Comparison of ENCODE assay signal across 38 cellular contexts in genomic region chrX:54934058-54934457, GRCh38. TPM values are rescaled to one million over a fixed set of nuclear protein-coding genes. Genes with fewer than 3 reads are reported as not detected.
"Had no signal": no experiment of that assay in that cellular context is flagged by ENCODE, and none has a peak within 500 bp of the region (broad histone marks: within the 10 kb centered on the region; RNA-seq: fewer than 3 reads in every experiment).

No MANE protein-coding gene starts in this region.

- H3K27ac ChIP-seq: KMS-11 had no signal

- DNase-seq: Karpas-422, Kasumi-1, KG1, MG63, MM.1S, MV-4-11, NCI-H1048, NCI-H1092, NCI-H1092 treated with DMSO at 0.1 percent for 48 hours, NCI-H1105, NCI-H1105 treated with DMSO at 0.1 percent for 48 hours, NCI-H1417, NCI-H1417 treated with DMSO at 0.1 percent for 48 hours, NCI-H1436, NCI-H1436 treated with DMSO at 0.1 percent for 48 hours, NCI-H146, NCI-H1694, NCI-H1694 treated with DMSO at 0.1 percent for 48 hours, NCI-H187, NCI-H187 treated with DMSO at 0.1 percent for 48 hours, NCI-H1930, NCI-H2029, NCI-H2029 treated with DMSO at 0.1 percent for 48 hours, NCI-H2081, NCI-H2081 treated with DMSO at 0.1 percent for 48 hours, NCI-H2107, NCI-H2171, NCI-H2171 treated with DMSO at 0.1 percent for 48 hours, NCI-H2227 treated with DMSO at 0.1 percent for 48 hours, NCI-H226, NCI-H345, NCI-H446, NCI-H446 treated with DMSO at 0.1 percent for 48 hours had no signal

- H3K4me3 ChIP-seq: MG63 had no signal

- H3K36me3 ChIP-seq: MG63 had no signal

- H3K27me3 ChIP-seq: MG63 had no signal

- H3K4me2 ChIP-seq: KMS-11 had no signal

- H3K9ac ChIP-seq: KMS-11 had no signal

- H3K9me3 ChIP-seq: MG63 had no signal

RNA-seq across cellular contexts. Expression of gene TRO, which starts 13.4 kb away (rescaled TPM):
- total RNA-seq: MCF 10A had no signal

RNA-seq across cellular contexts. Expression of gene PFKFB1, which starts 59.9 kb away (rescaled TPM):
- total RNA-seq: LHCN-M2, M059J, NCI-H460 had no signal
